Comparison of ENCODE assay signal across 13 cellular contexts in genomic region chr11:122742350-122742749, GRCh38.
DNase-seq lines count a peak whose midpoint lies in the region; ATAC-seq and TF ChIP-seq lines count a peak whose summit lies in the region.
"Had no signal": no experiment of that assay in that cellular context is flagged by ENCODE, and none has a peak within 500 bp of the region (broad histone marks: within the 10 kb centered on the region; RNA-seq: fewer than 3 reads in every experiment).

No MANE protein-coding gene starts in this region.

- H3K4me2 ChIP-seq in BLaER1 (peak overlapping the region; percentile 78), Loucy (ENCODE audit: low read depth, low read length, poor library complexity, severe bottlenecking) (no peak overlapping the region), osteoblast (ENCODE audit: insufficient read depth, low read length) (no peak overlapping the region)

- H3K9ac ChIP-seq in BLaER1 (peak overlapping the region; percentile 72), Loucy (ENCODE audit: low read depth, low read length, poor library complexity, severe bottlenecking) (peak overlapping the region; percentile 73)
- H3K9ac ChIP-seq: GM23248 had no signal

- ATAC-seq in GM19324 (IDR thresholded peaks at IDR 0.05; ENCODE audit: low FRiP score, unreplicated experiment) = no peak
- ATAC-seq: stimulated activated memory B cell treated with anti-CD40 and anti-IgM and Interleukin-4, amounts not matched to agents 10 μg/mL and 1 μg/mL and 100 μg/mL, for 72 hours had no signal

- no peaks in the 10 kb centered on the region for H3K9me2 ChIP-seq in Loucy (replicated peaks; ENCODE audit: low read depth, low read length)

- H3K27me3 ChIP-seq in BLaER1 (no peaks in the 10 kb centered on the region), Loucy (ENCODE audit: insufficient read depth, low read length, poor library complexity, severe bottlenecking) (no peaks in the 10 kb centered on the region), esophagus muscularis mucosa (peaks cover 0 to 4% (median 0%) of the 10 kb centered on the region in 4 donors), osteoblast (ENCODE audit: insufficient read depth, low read length) (no peaks in the 10 kb centered on the region)

- TF ChIP-seq CTCF in Loucy (conservative IDR thresholded peaks at IDR 0.05; ENCODE audit: low read length) (no peak), esophagus muscularis mucosa (IDR thresholded peaks at IDR 0.05) (no peak), osteoblast (IDR thresholded peaks at IDR 0.05; ENCODE audit: extremely low read depth, low read depth, low read length) (no peak)

- no peak for TF ChIP-seq EP300 in esophagus muscularis mucosa (IDR thresholded peaks at IDR 0.05)

- 69% methylated on average over 7 of the region's 7 CpGs for WGBS in esophagus muscularis mucosa

- TF ChIP-seq POLR2A in esophagus muscularis mucosa (IDR thresholded peaks at IDR 0.05; ENCODE audit: low read depth) = no peak

- H2AFZ ChIP-seq in Loucy (ENCODE audit: low read length) (no peak overlapping the region), osteoblast (ENCODE audit: low read length) (no peak overlapping the region)
- H2AFZ ChIP-seq: GM23248 had no signal

- H3K36me3 ChIP-seq in BLaER1 (peaks cover 57% of the 10 kb centered on the region), Loucy (ENCODE audit: insufficient read depth, low read length) (no peaks in the 10 kb centered on the region; the same call in 1 of the 2 replicates), esophagus muscularis mucosa (no peaks in the 10 kb centered on the region), osteoblast (ENCODE audit: insufficient read depth, low read length) (no peaks in the 10 kb centered on the region)

- no peak for DNase-seq in esophagus muscularis mucosa (ENCODE audit: extremely low spot score)
- peak; percentile 34 for DNase-seq in osteoblast (ENCODE audit: insufficient read length, low spot score, missing footprints)
- no peak for DNase-seq in SIG-M5 (lab: John Stamatoyannopoulos, UW)
- no peak for DNase-seq in posterior vena cava (ENCODE audit: low spot score)
- no peak for DNase-seq in activated naive CD4-positive, alpha-beta T cell treated with Interleukin-2 at 50 U/mL for 16 hours
- DNase-seq: GM23248; NK-92 treated with Interleukin-12 subunit alpha and Interleukin-12 subunit beta, amount 100 ng/mL, for 24 hours had no signal

- H3K9me3 ChIP-seq in BLaER1 (no peaks in the 10 kb centered on the region), Loucy (ENCODE audit: insufficient read depth, low read depth, low read length) (no peaks in the 10 kb centered on the region), esophagus muscularis mucosa (no peaks in the 10 kb centered on the region), osteoblast (ENCODE audit: low read depth, low read length) (no peaks in the 10 kb centered on the region)
- H3K9me3 ChIP-seq: mucosa of descending colon had no signal

- H3K4me1 ChIP-seq in BLaER1 = peaks cover 100% of the 10 kb centered on the region
- H3K4me1 ChIP-seq in Loucy (ENCODE audit: insufficient read depth, low read length, poor library complexity, severe bottlenecking) = peaks cover 87% of the 10 kb centered on the region
- peaks cover 0 to 15% (median 11%) of the 10 kb centered on the region in 4 donors for H3K4me1 ChIP-seq in esophagus muscularis mucosa
- H3K4me1 ChIP-seq in osteoblast (ENCODE audit: insufficient read depth, low read length) = peaks cover 20% of the 10 kb centered on the region

- H4K20me1 ChIP-seq in BLaER1 (peaks cover 100% of the 10 kb centered on the region), Loucy (ENCODE audit: insufficient read depth, low read length, poor library complexity, severe bottlenecking) (no peaks in the 10 kb centered on the region), osteoblast (ENCODE audit: insufficient read depth, low read length) (peaks cover 6% of the 10 kb centered on the region)

- H3F3A ChIP-seq in Loucy (ENCODE audit: low read depth) = no peaks in the 10 kb centered on the region

- H3K79me2 ChIP-seq in Loucy (ENCODE audit: insufficient read depth, low read length) = peaks cover 97% of the 10 kb centered on the region
- peaks cover 86% of the 10 kb centered on the region for H3K79me2 ChIP-seq in osteoblast (ENCODE audit: insufficient read depth, low read length)

- intact Hi-C loops in esophagus muscularis mucosa (cut with DNase I) = no loop called here
- intact Hi-C loops in posterior vena cava (cut with DNase I) = no loop called here

- peak overlapping the region; percentile 83 for H3K27ac ChIP-seq in BLaER1
- H3K27ac ChIP-seq in esophagus muscularis mucosa (replicated peaks in 1 of 4) = peak overlapping the region; percentile 19 to 49 (median 42)
- no peak overlapping the region for H3K27ac ChIP-seq in osteoblast (ENCODE audit: low read depth, low read length)
- H3K27ac ChIP-seq: GM23248, SK-N-MC had no signal

- H3K4me3 ChIP-seq in BLaER1 = no peak overlapping the region
- H3K4me3 ChIP-seq in Loucy (ENCODE audit: low read length, poor library complexity, severe bottlenecking) = no peak overlapping the region
- no peak overlapping the region for H3K4me3 ChIP-seq in esophagus muscularis mucosa
- H3K4me3 ChIP-seq in osteoblast (ENCODE audit: insufficient read depth, low read length) = no peak overlapping the region
- H3K4me3 ChIP-seq: GM23248, mucosa of descending colon, SK-N-MC had no signal
